Comparison of ENCODE assay signal across 1 cellular context in the genomic region with DNA sequence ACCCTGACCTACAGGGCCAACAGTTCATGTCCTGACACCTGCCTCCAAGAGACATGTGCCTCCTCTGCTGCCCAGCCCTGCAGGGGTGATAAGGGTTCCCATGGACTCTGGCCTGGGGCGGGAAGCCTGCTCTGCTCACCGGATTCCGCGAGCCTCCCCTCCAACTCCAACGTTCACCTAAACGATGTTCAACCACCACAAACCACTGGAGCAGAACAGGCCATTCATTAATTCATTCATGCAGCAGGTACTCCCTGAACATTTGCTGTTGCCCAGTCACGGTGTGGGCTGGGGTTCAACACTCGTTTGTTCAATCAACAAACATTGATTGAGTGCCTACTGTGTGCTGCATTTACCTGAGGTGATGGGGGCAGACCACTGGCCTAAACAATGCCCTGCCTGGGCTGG.
TF ChIP-seq lines count a peak whose summit lies in the region.

No MANE protein-coding gene starts in this region.

TF ChIP-seq in HepG2, 621 proteins besides CTCF, POLR2A, EP300 and RAD21 (continues in another document):
- TF ChIP-seq RARA (CRISPR knock-in tag; IDR thresholded peaks at IDR 0.05), result 0 out of 2 replicates have a peak, but pooled peaks have one; percentile 35
- no peak for TF ChIP-seq YEATS2 (CRISPR knock-in tag; IDR thresholded peaks at IDR 0.05; ENCODE audit: borderline replicate concordance)
- TF ChIP-seq, protein P1, sequence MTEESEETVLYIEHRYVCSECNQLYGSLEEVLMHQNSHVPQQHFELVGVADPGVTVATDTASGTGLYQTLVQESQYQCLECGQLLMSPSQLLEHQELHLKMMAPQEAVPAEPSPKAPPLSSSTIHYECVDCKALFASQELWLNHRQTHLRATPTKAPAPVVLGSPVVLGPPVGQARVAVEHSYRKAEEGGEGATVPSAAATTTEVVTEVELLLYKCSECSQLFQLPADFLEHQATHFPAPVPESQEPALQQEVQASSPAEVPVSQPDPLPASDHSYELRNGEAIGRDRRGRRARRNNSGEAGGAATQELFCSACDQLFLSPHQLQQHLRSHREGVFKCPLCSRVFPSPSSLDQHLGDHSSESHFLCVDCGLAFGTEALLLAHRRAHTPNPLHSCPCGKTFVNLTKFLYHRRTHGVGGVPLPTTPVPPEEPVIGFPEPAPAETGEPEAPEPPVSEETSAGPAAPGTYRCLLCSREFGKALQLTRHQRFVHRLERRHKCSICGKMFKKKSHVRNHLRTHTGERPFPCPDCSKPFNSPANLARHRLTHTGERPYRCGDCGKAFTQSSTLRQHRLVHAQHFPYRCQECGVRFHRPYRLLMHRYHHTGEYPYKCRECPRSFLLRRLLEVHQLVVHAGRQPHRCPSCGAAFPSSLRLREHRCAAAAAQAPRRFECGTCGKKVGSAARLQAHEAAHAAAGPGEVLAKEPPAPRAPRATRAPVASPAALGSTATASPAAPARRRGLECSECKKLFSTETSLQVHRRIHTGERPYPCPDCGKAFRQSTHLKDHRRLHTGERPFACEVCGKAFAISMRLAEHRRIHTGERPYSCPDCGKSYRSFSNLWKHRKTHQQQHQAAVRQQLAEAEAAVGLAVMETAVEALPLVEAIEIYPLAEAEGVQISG (CRISPR knock-in tag; IDR thresholded peaks at IDR 0.05), result peak; percentile 40
- peak; percentile 92 for TF ChIP-seq ZNF441 (CRISPR knock-in tag; IDR thresholded peaks at IDR 0.05; ENCODE audit: borderline replicate concordance)
- TF ChIP-seq NONO (IDR thresholded peaks at IDR 0.05), result no peak
- peak; percentile 63; the same call in 1 of the 2 replicates for TF ChIP-seq NONO (CRISPR knock-in tag; conservative IDR thresholded peaks at IDR 0.05)
- TF ChIP-seq PHF8 (CRISPR knock-in tag; IDR thresholded peaks at IDR 0.05), result no peak
- peak; percentile 62; the same call in 1 of the 2 replicates for TF ChIP-seq ZNF24 (IDR thresholded peaks at IDR 0.05)
- no peak for TF ChIP-seq ZNF816 (CRISPR knock-in tag; IDR thresholded peaks at IDR 0.05; ENCODE audit: borderline replicate concordance)
- TF ChIP-seq BRCA1 (CRISPR knock-in tag; IDR thresholded peaks at IDR 0.05), result 0 out of 2 replicates have a peak, but pooled peaks have one; percentile 17
- 0 out of 2 replicates have a peak, but pooled peaks have one; percentile 27 for TF ChIP-seq DMAP1 (CRISPR knock-in tag; IDR thresholded peaks at IDR 0.05)
- 0 out of 2 replicates have a peak, but pooled peaks have one; percentile 9 for TF ChIP-seq NCOA2 (CRISPR knock-in tag; IDR thresholded peaks at IDR 0.05)
- TF ChIP-seq RFX5 (IDR thresholded peaks at IDR 0.05; ENCODE audit: low read depth, low read length), result no peak
- peak; percentile 83 for TF ChIP-seq ZMYM3 (CRISPR knock-in tag; IDR thresholded peaks at IDR 0.05)
- TF ChIP-seq, protein P2, sequence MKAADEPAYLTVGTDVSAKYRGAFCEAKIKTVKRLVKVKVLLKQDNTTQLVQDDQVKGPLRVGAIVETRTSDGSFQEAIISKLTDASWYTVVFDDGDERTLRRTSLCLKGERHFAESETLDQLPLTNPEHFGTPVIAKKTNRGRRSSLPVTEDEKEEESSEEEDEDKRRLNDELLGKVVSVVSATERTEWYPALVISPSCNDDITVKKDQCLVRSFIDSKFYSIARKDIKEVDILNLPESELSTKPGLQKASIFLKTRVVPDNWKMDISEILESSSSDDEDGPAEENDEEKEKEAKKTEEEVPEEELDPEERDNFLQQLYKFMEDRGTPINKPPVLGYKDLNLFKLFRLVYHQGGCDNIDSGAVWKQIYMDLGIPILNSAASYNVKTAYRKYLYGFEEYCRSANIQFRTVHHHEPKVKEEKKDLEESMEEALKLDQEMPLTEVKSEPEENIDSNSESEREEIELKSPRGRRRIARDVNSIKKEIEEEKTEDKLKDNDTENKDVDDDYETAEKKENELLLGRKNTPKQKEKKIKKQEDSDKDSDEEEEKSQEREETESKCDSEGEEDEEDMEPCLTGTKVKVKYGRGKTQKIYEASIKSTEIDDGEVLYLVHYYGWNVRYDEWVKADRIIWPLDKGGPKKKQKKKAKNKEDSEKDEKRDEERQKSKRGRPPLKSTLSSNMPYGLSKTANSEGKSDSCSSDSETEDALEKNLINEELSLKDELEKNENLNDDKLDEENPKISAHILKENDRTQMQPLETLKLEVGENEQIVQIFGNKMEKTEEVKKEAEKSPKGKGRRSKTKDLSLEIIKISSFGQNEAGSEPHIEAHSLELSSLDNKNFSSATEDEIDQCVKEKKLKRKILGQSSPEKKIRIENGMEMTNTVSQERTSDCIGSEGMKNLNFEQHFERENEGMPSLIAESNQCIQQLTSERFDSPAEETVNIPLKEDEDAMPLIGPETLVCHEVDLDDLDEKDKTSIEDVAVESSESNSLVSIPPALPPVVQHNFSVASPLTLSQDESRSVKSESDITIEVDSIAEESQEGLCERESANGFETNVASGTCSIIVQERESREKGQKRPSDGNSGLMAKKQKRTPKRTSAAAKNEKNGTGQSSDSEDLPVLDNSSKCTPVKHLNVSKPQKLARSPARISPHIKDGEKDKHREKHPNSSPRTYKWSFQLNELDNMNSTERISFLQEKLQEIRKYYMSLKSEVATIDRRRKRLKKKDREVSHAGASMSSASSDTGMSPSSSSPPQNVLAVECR (CRISPR knock-in tag; IDR thresholded peaks at IDR 0.05; ENCODE audit: borderline replicate concordance), result peak; percentile 19; the same call in 1 of the 2 replicates
- no peak for TF ChIP-seq NFE2L2 (IDR thresholded peaks at IDR 0.05; ENCODE audit: low read length)
- 0 out of 2 replicates have a peak, but pooled peaks have one; percentile 46 for TF ChIP-seq HOXA3 (CRISPR knock-in tag; IDR thresholded peaks at IDR 0.05)
- TF ChIP-seq NCOR1 (IDR thresholded peaks at IDR 0.05; ENCODE audit: borderline replicate concordance, low read length), result no peak
- no peak for TF ChIP-seq SCMH1 (CRISPR knock-in tag; IDR thresholded peaks at IDR 0.05; ENCODE audit: borderline replicate concordance)
- no peak for TF ChIP-seq HOXA9 (CRISPR knock-in tag; IDR thresholded peaks at IDR 0.05; ENCODE audit: borderline replicate concordance)
- no peak for TF ChIP-seq ZFP36L1 (CRISPR knock-in tag; IDR thresholded peaks at IDR 0.05)
- peak; percentile 83 for TF ChIP-seq MYC (CRISPR knock-in tag; IDR thresholded peaks at IDR 0.05; ENCODE audit: borderline replicate concordance)
- 0 out of 3 replicates have a peak, but pooled peaks have one; percentile 21 for TF ChIP-seq MXI1 (IDR thresholded peaks at IDR 0.05; ENCODE audit: borderline replicate concordance, low read depth, low read length)
- TF ChIP-seq, protein P3, sequence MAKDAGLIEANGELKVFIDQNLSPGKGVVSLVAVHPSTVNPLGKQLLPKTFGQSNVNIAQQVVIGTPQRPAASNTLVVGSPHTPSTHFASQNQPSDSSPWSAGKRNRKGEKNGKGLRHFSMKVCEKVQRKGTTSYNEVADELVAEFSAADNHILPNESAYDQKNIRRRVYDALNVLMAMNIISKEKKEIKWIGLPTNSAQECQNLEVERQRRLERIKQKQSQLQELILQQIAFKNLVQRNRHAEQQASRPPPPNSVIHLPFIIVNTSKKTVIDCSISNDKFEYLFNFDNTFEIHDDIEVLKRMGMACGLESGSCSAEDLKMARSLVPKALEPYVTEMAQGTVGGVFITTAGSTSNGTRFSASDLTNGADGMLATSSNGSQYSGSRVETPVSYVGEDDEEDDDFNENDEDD (CRISPR knock-in tag; IDR thresholded peaks at IDR 0.05; ENCODE audit: borderline replicate concordance), result peak; percentile 72; the same call in 1 of the 2 replicates
- TF ChIP-seq, protein P4, sequence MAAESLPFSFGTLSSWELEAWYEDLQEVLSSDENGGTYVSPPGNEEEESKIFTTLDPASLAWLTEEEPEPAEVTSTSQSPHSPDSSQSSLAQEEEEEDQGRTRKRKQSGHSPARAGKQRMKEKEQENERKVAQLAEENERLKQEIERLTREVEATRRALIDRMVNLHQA (CRISPR knock-in tag; IDR thresholded peaks at IDR 0.05), result no peak
- TF ChIP-seq ZFAT (CRISPR knock-in tag; conservative IDR thresholded peaks at IDR 0.05), result no peak
- TF ChIP-seq ZNF3 (CRISPR knock-in tag; IDR thresholded peaks at IDR 0.05), result peak; percentile 98
- no peak for TF ChIP-seq MEIS1 (CRISPR knock-in tag; IDR thresholded peaks at IDR 0.05; ENCODE audit: borderline replicate concordance)
- peak; percentile 48; the same call in 1 of the 2 replicates for TF ChIP-seq TBX2 (CRISPR knock-in tag; IDR thresholded peaks at IDR 0.05; ENCODE audit: borderline replicate concordance)
- peak; percentile 73; the same call in 1 of the 2 replicates for TF ChIP-seq ZNF274 (CRISPR knock-in tag; IDR thresholded peaks at IDR 0.05)
- TF ChIP-seq ZNF629 (CRISPR knock-in tag; conservative IDR thresholded peaks at IDR 0.05), result no peak
- TF ChIP-seq, protein P5, sequence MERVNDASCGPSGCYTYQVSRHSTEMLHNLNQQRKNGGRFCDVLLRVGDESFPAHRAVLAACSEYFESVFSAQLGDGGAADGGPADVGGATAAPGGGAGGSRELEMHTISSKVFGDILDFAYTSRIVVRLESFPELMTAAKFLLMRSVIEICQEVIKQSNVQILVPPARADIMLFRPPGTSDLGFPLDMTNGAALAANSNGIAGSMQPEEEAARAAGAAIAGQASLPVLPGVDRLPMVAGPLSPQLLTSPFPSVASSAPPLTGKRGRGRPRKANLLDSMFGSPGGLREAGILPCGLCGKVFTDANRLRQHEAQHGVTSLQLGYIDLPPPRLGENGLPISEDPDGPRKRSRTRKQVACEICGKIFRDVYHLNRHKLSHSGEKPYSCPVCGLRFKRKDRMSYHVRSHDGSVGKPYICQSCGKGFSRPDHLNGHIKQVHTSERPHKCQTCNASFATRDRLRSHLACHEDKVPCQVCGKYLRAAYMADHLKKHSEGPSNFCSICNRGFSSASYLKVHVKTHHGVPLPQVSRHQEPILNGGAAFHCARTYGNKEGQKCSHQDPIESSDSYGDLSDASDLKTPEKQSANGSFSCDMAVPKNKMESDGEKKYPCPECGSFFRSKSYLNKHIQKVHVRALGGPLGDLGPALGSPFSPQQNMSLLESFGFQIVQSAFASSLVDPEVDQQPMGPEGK (CRISPR knock-in tag; IDR thresholded peaks at IDR 0.05), result peak; percentile 41; the same call in 1 of the 2 replicates
- TF ChIP-seq, protein P6, sequence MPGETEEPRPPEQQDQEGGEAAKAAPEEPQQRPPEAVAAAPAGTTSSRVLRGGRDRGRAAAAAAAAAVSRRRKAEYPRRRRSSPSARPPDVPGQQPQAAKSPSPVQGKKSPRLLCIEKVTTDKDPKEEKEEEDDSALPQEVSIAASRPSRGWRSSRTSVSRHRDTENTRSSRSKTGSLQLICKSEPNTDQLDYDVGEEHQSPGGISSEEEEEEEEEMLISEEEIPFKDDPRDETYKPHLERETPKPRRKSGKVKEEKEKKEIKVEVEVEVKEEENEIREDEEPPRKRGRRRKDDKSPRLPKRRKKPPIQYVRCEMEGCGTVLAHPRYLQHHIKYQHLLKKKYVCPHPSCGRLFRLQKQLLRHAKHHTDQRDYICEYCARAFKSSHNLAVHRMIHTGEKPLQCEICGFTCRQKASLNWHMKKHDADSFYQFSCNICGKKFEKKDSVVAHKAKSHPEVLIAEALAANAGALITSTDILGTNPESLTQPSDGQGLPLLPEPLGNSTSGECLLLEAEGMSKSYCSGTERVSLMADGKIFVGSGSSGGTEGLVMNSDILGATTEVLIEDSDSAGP (CRISPR knock-in tag; IDR thresholded peaks at IDR 0.05; ENCODE audit: borderline replicate concordance), result peak; percentile 53; the same call in 1 of the 2 replicates
- 0 out of 2 replicates have a peak, but pooled peaks have one; percentile 20 for TF ChIP-seq ETV5 (CRISPR knock-in tag; IDR thresholded peaks at IDR 0.05; ENCODE audit: borderline replicate concordance)
- TF ChIP-seq SPEN (CRISPR knock-in tag; IDR thresholded peaks at IDR 0.05; ENCODE audit: low read depth), result peak; percentile 89; the same call in 1 of the 2 replicates
- no peak for TF ChIP-seq NFE2L1 (CRISPR knock-in tag; IDR thresholded peaks at IDR 0.05; ENCODE audit: borderline replicate concordance)
- TF ChIP-seq SAP130 (CRISPR knock-in tag; IDR thresholded peaks at IDR 0.05; ENCODE audit: low read depth), result peak; percentile 57; the same call in 1 of the 2 replicates
- TF ChIP-seq FOSL2 (CRISPR knock-in tag; IDR thresholded peaks at IDR 0.05), result no peak
- TF ChIP-seq ZNF335 (CRISPR knock-in tag; IDR thresholded peaks at IDR 0.05), result no peak
- no peak for TF ChIP-seq ZNF777 (CRISPR knock-in tag; IDR thresholded peaks at IDR 0.05)
- TF ChIP-seq KLF11 (CRISPR knock-in tag; IDR thresholded peaks at IDR 0.05), result no peak
- TF ChIP-seq, protein P7, sequence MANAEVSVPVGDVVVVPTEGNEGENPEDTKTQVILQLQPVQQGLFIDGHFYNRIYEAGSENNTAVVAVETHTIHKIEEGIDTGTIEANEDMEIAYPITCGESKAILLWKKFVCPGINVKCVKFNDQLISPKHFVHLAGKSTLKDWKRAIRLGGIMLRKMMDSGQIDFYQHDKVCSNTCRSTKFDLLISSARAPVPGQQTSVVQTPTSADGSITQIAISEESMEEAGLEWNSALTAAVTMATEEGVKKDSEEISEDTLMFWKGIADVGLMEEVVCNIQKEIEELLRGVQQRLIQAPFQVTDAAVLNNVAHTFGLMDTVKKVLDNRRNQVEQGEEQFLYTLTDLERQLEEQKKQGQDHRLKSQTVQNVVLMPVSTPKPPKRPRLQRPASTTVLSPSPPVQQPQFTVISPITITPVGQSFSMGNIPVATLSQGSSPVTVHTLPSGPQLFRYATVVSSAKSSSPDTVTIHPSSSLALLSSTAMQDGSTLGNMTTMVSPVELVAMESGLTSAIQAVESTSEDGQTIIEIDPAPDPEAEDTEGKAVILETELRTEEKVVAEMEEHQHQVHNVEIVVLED (CRISPR knock-in tag; IDR thresholded peaks at IDR 0.05; ENCODE audit: borderline replicate concordance), result no peak
- TF ChIP-seq, protein P8, sequence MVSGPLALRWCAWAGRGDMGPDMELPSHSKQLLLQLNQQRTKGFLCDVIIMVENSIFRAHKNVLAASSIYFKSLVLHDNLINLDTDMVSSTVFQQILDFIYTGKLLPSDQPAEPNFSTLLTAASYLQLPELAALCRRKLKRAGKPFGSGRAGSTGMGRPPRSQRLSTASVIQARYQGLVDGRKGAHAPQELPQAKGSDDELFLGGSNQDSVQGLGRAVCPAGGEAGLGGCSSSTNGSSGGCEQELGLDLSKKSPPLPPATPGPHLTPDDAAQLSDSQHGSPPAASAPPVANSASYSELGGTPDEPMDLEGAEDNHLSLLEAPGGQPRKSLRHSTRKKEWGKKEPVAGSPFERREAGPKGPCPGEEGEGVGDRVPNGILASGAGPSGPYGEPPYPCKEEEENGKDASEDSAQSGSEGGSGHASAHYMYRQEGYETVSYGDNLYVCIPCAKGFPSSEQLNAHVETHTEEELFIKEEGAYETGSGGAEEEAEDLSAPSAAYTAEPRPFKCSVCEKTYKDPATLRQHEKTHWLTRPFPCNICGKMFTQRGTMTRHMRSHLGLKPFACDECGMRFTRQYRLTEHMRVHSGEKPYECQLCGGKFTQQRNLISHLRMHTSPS (CRISPR knock-in tag; IDR thresholded peaks at IDR 0.05; ENCODE audit: low read depth), result peak; percentile 65; the same call in 1 of the 2 replicates
- peak; percentile 63 for TF ChIP-seq HNF4G (IDR thresholded peaks at IDR 0.05; ENCODE audit: borderline replicate concordance, low read depth, low read length)
- no peak for TF ChIP-seq HNF4G (CRISPR knock-in tag; IDR thresholded peaks at IDR 0.05; ENCODE audit: borderline replicate concordance, low read depth)
- TF ChIP-seq MED1 (CRISPR knock-in tag; IDR thresholded peaks at IDR 0.05), result 0 out of 2 replicates have a peak, but pooled peaks have one; percentile 30
- no peak for TF ChIP-seq ZNF484 (CRISPR knock-in tag; IDR thresholded peaks at IDR 0.05; ENCODE audit: borderline replicate concordance, low read depth)
- no peak for TF ChIP-seq PCBP2 (optimal IDR thresholded peaks at IDR 0.05; ENCODE audit: low read depth, low read length, poor library complexity, severe bottlenecking)
